Comparison of ENCODE assay signal across 8 cellular contexts in genomic region chr14:92986254-92987147, GRCh38.
A peak's percentile ranks its signal among the peaks of the same experiment; 100 is the strongest.
DNase-seq lines count a peak whose midpoint lies in the region; ATAC-seq, FAIRE-seq and TF ChIP-seq lines count a peak whose summit lies in the region.
"Had no signal": no experiment of that assay in that cellular context is flagged by ENCODE, and none has a peak within 500 bp of the region (broad histone marks: within the 10 kb centered on the region; RNA-seq: fewer than 3 reads in every experiment).

No MANE protein-coding gene starts in this region.

- intact Hi-C loops in left lung (cut with DNase I), result no loop called here

- no peaks in the 10 kb centered on the region for H3K27me3 ChIP-seq in bronchial epithelial cell (ENCODE audit: control insufficient read depth, insufficient read depth, low read length)
- no peaks in the 10 kb centered on the region for H3K27me3 ChIP-seq in left lung
- H3K27me3 ChIP-seq in tibial nerve, result no peaks in the 10 kb centered on the region

- peak overlapping the region in 1 of 2 donors; percentile 28 for H3K27ac ChIP-seq in left lung
- peak overlapping the region; percentile 2 to 83 (median 48) for H3K27ac ChIP-seq in tibial nerve

- DNase-seq in HuH-7 (ENCODE audit: low spot score) (peak; percentile 58), bronchial epithelial cell (ENCODE audit: low read depth) (peak; percentile 53), left lung (peak in 1 of 2 donors; percentile 57), tibial nerve (ENCODE audit: low spot score in 2 of 2) (no peak), NCI-H2107 treated with DMSO at 0.1 percent for 48 hours (lab: John Stamatoyannopoulos, UW; ENCODE audit: unreplicated experiment) (no peak)
- no peak for DNase-seq in stimulated activated CD4-positive, alpha-beta T cell treated with anti-CD3 and anti-CD28 coated beads, Interleukin-1b, Interleukin-23, amount 100 ng/mL, for 48 hours

- peaks cover 5 to 16% of the 10 kb centered on the region in 2 donors for H3K4me1 ChIP-seq in left lung
- peaks cover 0 to 70% (median 42%) of the 10 kb centered on the region in 4 donors for H3K4me1 ChIP-seq in tibial nerve

- no peak for TF ChIP-seq POLR2A in tibial nerve (IDR thresholded peaks at IDR 0.05)

- no peak for TF ChIP-seq CTCF in bronchial epithelial cell (IDR thresholded peaks at IDR 0.05; ENCODE audit: insufficient read depth, low read length, severe bottlenecking)
- no peak for TF ChIP-seq CTCF in left lung (IDR thresholded peaks at IDR 0.05)
- no peak for TF ChIP-seq CTCF in tibial nerve (IDR thresholded peaks at IDR 0.05)

- 55 to 58% methylated on average over 6 of the region's 6 CpGs for WGBS in tibial nerve, 2 donors

- TF ChIP-seq EP300 in tibial nerve (IDR thresholded peaks at IDR 0.05), result peak in 1 of 2 donors; percentile 60

- H3K36me3 ChIP-seq in bronchial epithelial cell (ENCODE audit: control insufficient read depth, insufficient read depth, low read length), result peaks cover 9% of the 10 kb centered on the region
- H3K36me3 ChIP-seq in left lung, result peaks cover 0 to 15% of the 10 kb centered on the region in 2 donors
- peaks cover 0 to 25% (median 0%) of the 10 kb centered on the region in 3 donors for H3K36me3 ChIP-seq in tibial nerve

- H3K4me3 ChIP-seq in bronchial epithelial cell (ENCODE audit: low read depth, low read length) (no peak overlapping the region), left lung (no peak overlapping the region), tibial nerve (no peak overlapping the region)

- ATAC-seq in left lung (peak; percentile 82), esophagus mucosa (no peak)

- no peaks in the 10 kb centered on the region for H3K9me3 ChIP-seq in left lung
- H3K9me3 ChIP-seq in tibial nerve, result no peaks in the 10 kb centered on the region

- no peak for FAIRE-seq in bronchial epithelial cell (lab: Jason Lieb, UNC)
- FAIRE-seq: colon had no signal

Comparison
In these comparisons a context has a peak if more than half of its experiments do, and no peak if none do; other contexts are left out.
1. DNase-seq: peak in HuH-7 (single experiment) and bronchial epithelial cell (single experiment); none in tibial nerve (0 of 2), stimulated activated CD4-positive, alpha-beta T cell treated with anti-CD3 and anti-CD28 coated beads, Interleukin-1b, Interleukin-23, amount 100 ng/mL, for 48 hours (single experiment) and NCI-H2107 treated with DMSO at 0.1 percent for 48 hours (single experiment).